ENCODE assay signal across 8 cellular contexts in the genomic region with DNA sequence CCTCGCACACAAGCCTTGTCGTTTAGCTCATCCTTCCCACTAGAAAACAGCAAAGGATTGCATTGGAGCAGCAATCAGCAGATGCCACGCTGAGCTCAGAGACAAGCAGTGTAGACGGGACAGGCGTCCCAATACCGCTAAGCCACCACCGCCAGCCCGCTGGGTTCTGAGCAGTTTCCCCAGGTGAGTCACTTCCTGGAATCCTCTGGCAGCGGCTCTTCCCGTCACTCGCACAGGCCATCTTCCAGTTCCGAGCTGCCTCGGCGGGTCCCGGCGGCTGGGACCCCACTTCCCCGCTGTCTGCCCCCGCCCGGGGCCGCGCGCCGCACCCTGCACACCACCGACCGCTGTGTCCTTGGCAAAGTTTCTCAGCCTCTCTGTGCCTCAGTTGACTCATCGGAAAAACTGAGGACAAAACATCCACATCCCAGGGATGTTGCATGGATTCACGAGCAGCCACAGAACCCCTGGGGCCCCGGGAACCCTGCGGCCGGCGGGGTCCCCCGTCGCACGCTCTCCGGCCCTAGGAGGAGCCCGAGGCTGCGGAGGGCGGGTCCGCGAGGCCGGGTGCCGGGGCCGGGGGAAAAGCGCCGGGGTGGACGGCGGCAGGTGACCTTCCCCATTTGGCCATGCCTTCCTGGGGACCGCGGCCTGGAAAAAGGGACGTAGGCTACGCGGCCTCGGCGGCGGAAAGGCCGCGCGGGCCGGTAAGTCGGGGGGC. TPM values are rescaled to one million over a fixed set of nuclear protein-coding genes. Genes with fewer than 3 reads are reported as not detected.
DNase-seq lines count a peak whose midpoint lies in the region; TF ChIP-seq lines count a peak whose summit lies in the region.

No MANE protein-coding gene starts in this region.

- peak overlapping the region; percentile 59 for H2AFZ ChIP-seq in Loucy (ENCODE audit: low read length)

- H3K4me2 ChIP-seq in Loucy (ENCODE audit: low read depth, low read length, poor library complexity, severe bottlenecking), result peak overlapping the region; percentile 99

- in situ Hi-C loops in G401 (cut with HindIII; ENCODE audit: low sequenced_read_pairs), result no loop called here

- DNase-seq in G401 (ENCODE audit: low spot score) (peak; percentile 71), H4 (ENCODE audit: low spot score) (peak; percentile 68), caudate nucleus (lab: John Stamatoyannopoulos, UW) (peak in 45 of 61 donors; percentile 5 to 66 (median 40)), kidney epithelial cell (ENCODE audit: low read depth) (peak; percentile 37), GM19240 (ENCODE audit: insufficient read length, low spot score) (no peak)
- DNase-seq in activated CD4-positive, CD25-positive, alpha-beta regulatory T cell (lab: John Stamatoyannopoulos, UW), result peak; percentile 25 to 34 (median 28)
- DNase-seq in stimulated activated CD4-positive, alpha-beta T cell treated with anti-CD3 and anti-CD28 coated beads, Interleukin-1b, Interleukin-23, amount 100 ng/mL, for 24 hours (ENCODE audit: low read depth in 4 of 4, low spot score in 1 of 4), result peak; percentile 26 to 73 (median 51)

- no peaks in the 10 kb centered on the region for H3F3A ChIP-seq in Loucy (ENCODE audit: low read depth)

- peak overlapping the region; percentile 59 for H3K27ac ChIP-seq in caudate nucleus (ENCODE audit: low read depth, low read length)

- TF ChIP-seq CTCF in Loucy (conservative IDR thresholded peaks at IDR 0.05; ENCODE audit: low read length) (no peak), kidney epithelial cell (IDR thresholded peaks at IDR 0.05; ENCODE audit: insufficient read depth, low read length, poor library complexity, severe bottlenecking) (no peak)

- H3K36me3 ChIP-seq in Loucy (ENCODE audit: insufficient read depth, low read length) (peaks cover 6% of the 10 kb centered on the region; the same call in 1 of the 2 replicates), kidney epithelial cell (ENCODE audit: control insufficient read depth, insufficient read depth, low read length) (no peaks in the 10 kb centered on the region)

- H3K9me3 ChIP-seq in Loucy (ENCODE audit: insufficient read depth, low read depth, low read length), result no peaks in the 10 kb centered on the region

- H3K9me2 ChIP-seq in Loucy (replicated peaks; ENCODE audit: low read depth, low read length), result no peaks in the 10 kb centered on the region

- H4K20me1 ChIP-seq in Loucy (ENCODE audit: insufficient read depth, low read length, poor library complexity, severe bottlenecking), result peaks cover 25% of the 10 kb centered on the region

- peaks cover 21% of the 10 kb centered on the region; the same call in 1 of the 2 replicates for H3K79me2 ChIP-seq in Loucy (ENCODE audit: insufficient read depth, low read length)

- peaks cover 24% of the 10 kb centered on the region for H3K4me1 ChIP-seq in Loucy (ENCODE audit: insufficient read depth, low read length, poor library complexity, severe bottlenecking)

- no peaks in the 10 kb centered on the region for H3K27me3 ChIP-seq in Loucy (ENCODE audit: insufficient read depth, low read length, poor library complexity, severe bottlenecking)
- H3K27me3 ChIP-seq in kidney epithelial cell (ENCODE audit: control insufficient read depth, insufficient read depth, low read length), result no peaks in the 10 kb centered on the region

- H3K4me3 ChIP-seq in Loucy (ENCODE audit: low read length, poor library complexity, severe bottlenecking) (peak overlapping the region; percentile 84), kidney epithelial cell (ENCODE audit: low read depth, low read length) (peak overlapping the region; percentile 93)

- H3K9ac ChIP-seq in Loucy (ENCODE audit: low read depth, low read length, poor library complexity, severe bottlenecking), result peak overlapping the region; percentile 73

RNA-seq across cellular contexts. Expression of gene KDSR, which starts 0.6 kb away (rescaled TPM):
- 23.3 and 27.1 TPM in 2 replicates for total RNA-seq in G401 (2014; rRNA removed; shearing (Covaris generic))
- total RNA-seq in H4 (2014; rRNA removed; shearing (Covaris generic)), result 29.1 and 32.0 TPM in 2 replicates
- total RNA-seq in kidney epithelial cell, result 32.1 and 36.3 TPM in 2 replicates

RNA-seq across cellular contexts. Expression of gene BCL2, which starts 46.9 kb away (rescaled TPM):
- 9.9 and 18.2 TPM in 2 replicates for total RNA-seq in G401 (2014; rRNA removed; shearing (Covaris generic))
- 2.7 and 2.9 TPM in 2 replicates for total RNA-seq in H4 (2014; rRNA removed; shearing (Covaris generic))
- total RNA-seq in kidney epithelial cell, result 5.2 and 8.4 TPM in 2 replicates

RNA-seq across cellular contexts. Expression of gene VPS4B, which starts 55.8 kb away (rescaled TPM):
- total RNA-seq in G401 (2014; rRNA removed; shearing (Covaris generic)), result 24.8 and 37.8 TPM in 2 replicates
- total RNA-seq in H4 (2014; rRNA removed; shearing (Covaris generic)), result 40.7 and 43.5 TPM in 2 replicates
- total RNA-seq in kidney epithelial cell, result 56.6 and 63.8 TPM in 2 replicates
